Comparison of ENCODE assay signal across 14 cellular contexts in genomic region chr3:73045391-73045790, GRCh38.
"Had no signal": no experiment of that assay in that cellular context is flagged by ENCODE, and none has a peak within 500 bp of the region (broad histone marks: within the 10 kb centered on the region; RNA-seq: fewer than 3 reads in every experiment).

No MANE protein-coding gene starts in this region.

- H3K27me3 ChIP-seq: breast epithelium, upper lobe of right lung had no signal

- H3K4me3 Mint-ChIP-seq: activated naive CD4-positive, alpha-beta T cell treated with anti-CD3 and anti-CD28 coated beads, Interleukin-2, amount 10 ng/mL, durations not matched to agents 7 days and 5 days had no signal

- ATAC-seq: stimulated activated naive CD8-positive, alpha-beta T cell treated with anti-CD3 and anti-CD28 coated beads, Interleukin-15, Interleukin-2, amounts not matched to agents 100 U/mL and 50 U/mL, for 24 hours; upper lobe of right lung had no signal

- H3K9me3 ChIP-seq: breast epithelium, upper lobe of right lung had no signal

- DNase-seq: activated CD4-positive, alpha-beta T cell treated with anti-CD3 and anti-CD28 coated beads for 4 hours; activated naive CD4-positive, alpha-beta T cell treated with anti-CD3 and anti-CD28 coated beads, Interleukin-2, amount 10 ng/mL, durations not matched to agents 7 days and 5 days; anterior cingulate cortex; hippocampal formation; kidney glomerular epithelial cell; stimulated activated CD4-positive, alpha-beta T cell treated with anti-CD3 and anti-CD28 coated beads, Interleukin-4, amount 100 ng/mL, for 1 hour; stimulated activated CD8-positive, alpha-beta memory T cell treated with anti-CD3 and anti-CD28 coated beads, Interleukin-4, amount 100 ng/mL, for 48 hours; stimulated activated naive CD8-positive, alpha-beta T cell treated with anti-CD3 and anti-CD28 coated beads, Interleukin-15, Interleukin-2, amounts not matched to agents 100 U/mL and 50 U/mL, for 24 hours; SW 1271; T-helper 9 cell; upper lobe of right lung had no signal

- H3K27ac ChIP-seq: breast epithelium, upper lobe of right lung, VCaP had no signal

- H3K36me3 ChIP-seq: breast epithelium had no signal

- H3K4me3 ChIP-seq: breast epithelium, upper lobe of right lung had no signal

- H3K27me3 Mint-ChIP-seq: activated naive CD4-positive, alpha-beta T cell treated with anti-CD3 and anti-CD28 coated beads, Interleukin-2, amount 10 ng/mL, durations not matched to agents 7 days and 5 days had no signal

- H3K27ac Mint-ChIP-seq: activated naive CD4-positive, alpha-beta T cell treated with anti-CD3 and anti-CD28 coated beads, Interleukin-2, amount 10 ng/mL, durations not matched to agents 7 days and 5 days; activated T-helper 2 cell treated with anti-CD3 and anti-CD28 coated beads, Interferon-gamma antibody, Interleukin-2, Interleukin-4, amounts not matched to agents 10 μg/mL and 5 μg/mL and 100 μg/mL, durations not matched to agents 14 hours and 24 hours and 36 hours had no signal

- H3K9me3 Mint-ChIP-seq: activated naive CD4-positive, alpha-beta T cell treated with anti-CD3 and anti-CD28 coated beads, Interleukin-2, amount 10 ng/mL, durations not matched to agents 7 days and 5 days; activated T-helper 2 cell treated with anti-CD3 and anti-CD28 coated beads, Interferon-gamma antibody, Interleukin-2, Interleukin-4, amounts not matched to agents 10 μg/mL and 5 μg/mL and 100 μg/mL, durations not matched to agents 14 hours and 24 hours and 36 hours had no signal
